In the genomic region with DNA sequence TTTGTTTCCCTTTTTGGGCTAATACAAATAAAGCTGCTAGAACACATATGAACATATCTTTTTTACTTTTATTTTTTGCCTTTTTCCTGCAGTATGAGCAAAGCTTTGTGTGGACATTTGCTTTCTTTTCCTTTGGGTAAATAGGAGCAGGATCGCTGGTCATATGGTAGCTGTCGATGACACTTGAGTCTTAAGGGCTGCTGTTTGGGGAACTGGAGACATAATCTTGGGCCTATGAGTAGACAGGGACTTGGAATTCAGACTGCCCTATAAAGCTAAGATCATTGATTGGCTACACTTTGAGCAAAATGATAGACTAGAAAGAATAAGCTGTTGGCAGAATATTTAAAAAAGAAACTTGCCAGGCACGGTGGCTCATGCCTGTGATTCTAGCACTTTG, we compare ENCODE assay signal across 24 cellular contexts.
"Had no signal": no experiment of that assay in that cellular context is flagged by ENCODE, and none has a peak within 500 bp of the region (broad histone marks: within the 10 kb centered on the region; RNA-seq: fewer than 3 reads in every experiment).

No MANE protein-coding gene starts in this region.

- H3K9me3 ChIP-seq: Peyer's patch had no signal

- H3K4me3 Mint-ChIP-seq: activated CD4-positive, alpha-beta memory T cell treated with anti-CD3 and anti-CD28 coated beads for 36 hours; activated CD4-positive, alpha-beta T cell treated with anti-CD3 and anti-CD28 coated beads, Interleukin-2, amount 10 ng/mL, durations not matched to agents 7 days and 5 days; activated naive CD4-positive, alpha-beta T cell treated with anti-CD3 and anti-CD28 coated beads, Interleukin-2, amount 10 ng/mL, durations not matched to agents 7 days and 5 days; activated naive CD8-positive, alpha-beta T cell treated with anti-CD3 and anti-CD28 coated beads for 36 hours; activated T-cell treated with anti-CD3 and anti-CD28 coated beads, Interleukin-2, amount 50 U/mL, for 4 hours had no signal

- H3K4me3 ChIP-seq: Peyer's patch, SJCRH30 had no signal

- ATAC-seq: activated T-cell treated with anti-CD3 and anti-CD28 coated beads, Interleukin-2, amount 50 U/mL, for 4 hours; SK-N-SH treated with all-trans-retinoic acid at 6 μM for 48 hours had no signal

- H3K36me3 ChIP-seq: Peyer's patch, SJCRH30 had no signal

- H3K27ac ChIP-seq: Peyer's patch, RWPE1, SJCRH30 had no signal

- H3K27ac Mint-ChIP-seq: activated CD4-positive, alpha-beta memory T cell treated with anti-CD3 and anti-CD28 coated beads for 36 hours; activated CD4-positive, alpha-beta T cell treated with anti-CD3 and anti-CD28 coated beads, Interleukin-2, amount 10 ng/mL, durations not matched to agents 7 days and 5 days; activated naive CD4-positive, alpha-beta T cell treated with anti-CD3 and anti-CD28 coated beads, Interleukin-2, amount 10 ng/mL, durations not matched to agents 7 days and 5 days; activated naive CD8-positive, alpha-beta T cell treated with anti-CD3 and anti-CD28 coated beads for 36 hours had no signal

- DNase-seq: activated CD4-positive, alpha-beta memory T cell treated with anti-CD3 and anti-CD28 coated beads for 36 hours; activated CD4-positive, alpha-beta T cell treated with anti-CD3 and anti-CD28 coated beads, Interleukin-2, amount 10 ng/mL, durations not matched to agents 7 days and 5 days; activated CD4-positive, CD25-positive, alpha-beta regulatory T cell; activated CD8-positive, alpha-beta memory T cell treated with anti-CD3 and anti-CD28 coated beads for 24 hours; activated gamma-delta T cell treated with Interleukin-2 at 50 U/mL for 16 hours; activated naive CD4-positive, alpha-beta T cell treated with anti-CD3 and anti-CD28 coated beads, Interleukin-2, amount 10 ng/mL, durations not matched to agents 7 days and 5 days; activated naive CD8-positive, alpha-beta T cell treated with anti-CD3 and anti-CD28 coated beads for 36 hours; activated T-cell treated with anti-CD3 and anti-CD28 coated beads, Interleukin-2, amount 50 U/mL, for 4 hours; anterior cingulate cortex; Karpas-422; MM.1S; NCI-H1105 treated with DMSO at 0.1 percent for 48 hours; NCI-H1436 treated with DMSO at 0.1 percent for 48 hours; NCI-H187; NCI-H2081; NCI-H510A treated with DMSO at 0.1 percent for 48 hours; NCI-H69; NK-92 treated with Interleukin-12 subunit alpha and Interleukin-12 subunit beta, amount 100 ng/mL, for 24 hours; Peyer's patch; Right ventricle myocardium superior; SJCRH30; SW 1271 had no signal

- H3K27me3 ChIP-seq: Peyer's patch, SJCRH30 had no signal

- H3K27me3 Mint-ChIP-seq: activated CD4-positive, alpha-beta memory T cell treated with anti-CD3 and anti-CD28 coated beads for 36 hours; activated naive CD8-positive, alpha-beta T cell treated with anti-CD3 and anti-CD28 coated beads for 36 hours had no signal
